In the genomic region with DNA sequence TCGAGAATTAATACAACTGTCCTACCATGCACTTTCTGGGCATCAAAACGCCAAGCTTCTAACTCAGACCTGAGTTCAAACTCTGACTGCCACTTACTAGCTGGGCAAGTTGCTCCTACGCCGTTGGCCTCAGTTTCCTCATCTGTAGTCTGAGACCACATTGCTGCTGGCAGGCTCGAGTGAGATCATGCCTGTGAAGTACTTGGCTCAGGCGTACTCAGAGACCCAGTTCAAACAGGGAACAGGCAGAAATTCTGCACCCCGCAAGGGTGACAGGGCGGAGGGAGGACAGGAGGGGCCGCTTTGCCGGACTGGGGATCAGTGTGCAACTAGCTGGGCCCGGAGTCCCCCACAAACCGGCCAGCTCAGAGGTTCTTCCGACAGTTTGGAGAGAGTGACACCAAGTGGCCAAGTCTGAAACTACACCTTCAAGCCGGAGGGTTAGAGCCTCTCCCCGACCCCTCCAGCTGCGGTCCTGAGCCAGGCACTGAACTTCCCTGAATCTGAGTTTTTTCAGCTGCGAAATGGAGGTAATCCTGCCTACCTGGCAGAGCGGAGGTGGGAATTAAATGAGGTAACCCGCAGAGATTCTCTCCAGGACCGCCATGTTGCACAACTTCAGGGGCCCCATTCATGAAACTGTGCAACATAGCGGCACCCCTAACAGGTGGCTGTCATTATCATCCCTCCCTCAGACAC, we compare ENCODE assay signal across 8 cellular contexts. TPM values are rescaled to one million over a fixed set of nuclear protein-coding genes. Genes with fewer than 3 reads are reported as not detected.
DNase-seq lines count a peak whose midpoint lies in the region; ATAC-seq, FAIRE-seq and TF ChIP-seq lines count a peak whose summit lies in the region.

No MANE protein-coding gene starts in this region.

- no peaks in the 10 kb centered on the region for H3K9me2 ChIP-seq in Loucy (replicated peaks; ENCODE audit: low read depth, low read length)

- H3K27me3 ChIP-seq in Loucy (ENCODE audit: insufficient read depth, low read length, poor library complexity, severe bottlenecking) (no peaks in the 10 kb centered on the region), astrocyte (ENCODE audit: insufficient read depth, low read length) (no peaks in the 10 kb centered on the region), spleen (replicated peaks in 1 of 7) (peaks cover 0 to 10% (median 0%) of the 10 kb centered on the region in 7 donors)

- peaks cover 3% of the 10 kb centered on the region for H3K4me1 Mint-ChIP-seq in T-helper 2 cell treated with Interferon-gamma antibody and Interleukin-4, amounts not matched to agents 5 μg/mL and 100 μg/mL, for 36 hours (ENCODE audit: low read depth)
- peaks cover 5% of the 10 kb centered on the region for H3K4me1 Mint-ChIP-seq in astrocyte (ENCODE audit: low read depth, unreplicated experiment)

- TF ChIP-seq POLR2A in spleen (IDR thresholded peaks at IDR 0.05): no peak

- H3K4me3 ChIP-seq in Loucy (ENCODE audit: low read length, poor library complexity, severe bottlenecking) (no peak overlapping the region), astrocyte (ENCODE audit: insufficient read depth, low read depth, low read length) (no peak overlapping the region), spleen (peak overlapping the region in 1 of 8 donors; percentile 30)

- H3K9me3 ChIP-seq in Loucy (ENCODE audit: insufficient read depth, low read depth, low read length) (no peaks in the 10 kb centered on the region), astrocyte (ENCODE audit: insufficient read depth, low read depth, low read length) (no peaks in the 10 kb centered on the region), spleen (no peaks in the 10 kb centered on the region)

- H3K27ac Mint-ChIP-seq in T-helper 2 cell treated with Interferon-gamma antibody and Interleukin-4, amounts not matched to agents 5 μg/mL and 100 μg/mL, for 36 hours: no peak overlapping the region
- H3K27ac Mint-ChIP-seq in astrocyte (ENCODE audit: unreplicated experiment): no peak overlapping the region

- H3K27ac ChIP-seq in astrocyte (ENCODE audit: low read depth, low read length) (no peak overlapping the region), spleen (peak overlapping the region in 1 of 8 donors; percentile 11)

- H3K4me2 ChIP-seq in Loucy (ENCODE audit: low read depth, low read length, poor library complexity, severe bottlenecking): peak overlapping the region; percentile 13
- peak overlapping the region; percentile 66 for H3K4me2 ChIP-seq in astrocyte (ENCODE audit: low read length)

- H3K4me1 ChIP-seq in Loucy (ENCODE audit: insufficient read depth, low read length, poor library complexity, severe bottlenecking): no peaks in the 10 kb centered on the region
- H3K4me1 ChIP-seq in astrocyte (ENCODE audit: insufficient read depth, low read length): peaks cover 4% of the 10 kb centered on the region
- peaks cover 0 to 27% (median 16%) of the 10 kb centered on the region in 6 donors for H3K4me1 ChIP-seq in spleen

- intact Hi-C loops in spleen (cut with DNase I; ENCODE audit: low total_unique reads): no loop called here

- DNase-seq in SKM-1 treated with dmso at 0.1 percent for 144 hours (lab: John Stamatoyannopoulos, UW; ENCODE audit: unreplicated experiment) (peak; percentile 40), SKM-1 (lab: John Stamatoyannopoulos, UW; ENCODE audit: unreplicated experiment) (no peak), astrocyte (ENCODE audit: low read depth) (no peak), hypothalamus (lab: John Stamatoyannopoulos, UW) (peak in 40 of 51 donors; percentile 8 to 59 (median 26)), spleen (peak; percentile 84)
- DNase-seq in T-helper 2 cell treated with Interferon-gamma antibody and Interleukin-4, amounts not matched to agents 5 μg/mL and 100 μg/mL, for 36 hours (ENCODE audit: low spot score): peak; percentile 51

- H3K4me3 Mint-ChIP-seq in T-helper 2 cell treated with Interferon-gamma antibody and Interleukin-4, amounts not matched to agents 5 μg/mL and 100 μg/mL, for 36 hours: peak overlapping the region; percentile 24
- no peak overlapping the region for H3K4me3 Mint-ChIP-seq in astrocyte (ENCODE audit: unreplicated experiment)

- H4K20me1 ChIP-seq in Loucy (ENCODE audit: insufficient read depth, low read length, poor library complexity, severe bottlenecking) (no peaks in the 10 kb centered on the region), astrocyte (ENCODE audit: insufficient read depth, low read length) (no peaks in the 10 kb centered on the region)

- no peak for ATAC-seq in HG02588 (IDR thresholded peaks at IDR 0.05; ENCODE audit: unreplicated experiment)

- no peak for FAIRE-seq in astrocyte (lab: Jason Lieb, UNC)

- no peak overlapping the region for H3K9ac ChIP-seq in Loucy (ENCODE audit: low read depth, low read length, poor library complexity, severe bottlenecking)
- H3K9ac ChIP-seq in astrocyte (ENCODE audit: low read length): no peak overlapping the region

- no peaks in the 10 kb centered on the region for H3F3A ChIP-seq in Loucy (ENCODE audit: low read depth)

- H3K36me3 ChIP-seq in Loucy (ENCODE audit: insufficient read depth, low read length) (no peaks in the 10 kb centered on the region), astrocyte (ENCODE audit: insufficient read depth, low read length) (no peaks in the 10 kb centered on the region), spleen (no peaks in the 10 kb centered on the region)

- peak; percentile 78 for TF ChIP-seq CTCF in Loucy (conservative IDR thresholded peaks at IDR 0.05; ENCODE audit: low read length)
- TF ChIP-seq CTCF in astrocyte (IDR thresholded peaks at IDR 0.05; ENCODE audit: insufficient read depth, low read depth, low read length): peak; percentile 49
- TF ChIP-seq CTCF in spleen (IDR thresholded peaks at IDR 0.05 in 8 of 11, conservative IDR thresholded peaks at IDR 0.05 in 3 of 11): peak; percentile 54 to 92 (median 83)

- H3K79me2 ChIP-seq in Loucy (ENCODE audit: insufficient read depth, low read length) (no peaks in the 10 kb centered on the region), astrocyte (ENCODE audit: insufficient read depth, low read length) (no peaks in the 10 kb centered on the region)

- H3K27me3 Mint-ChIP-seq in T-helper 2 cell treated with Interferon-gamma antibody and Interleukin-4, amounts not matched to agents 5 μg/mL and 100 μg/mL, for 36 hours (ENCODE audit: low read depth): no peaks in the 10 kb centered on the region
- H3K27me3 Mint-ChIP-seq in astrocyte (ENCODE audit: low read depth, unreplicated experiment): peaks cover 3% of the 10 kb centered on the region

- H2AFZ ChIP-seq in Loucy (ENCODE audit: low read length): peak overlapping the region; percentile 51
- peak overlapping the region; percentile 76 for H2AFZ ChIP-seq in astrocyte (ENCODE audit: low read depth, low read length)

- H3K9me3 Mint-ChIP-seq in T-helper 2 cell treated with Interferon-gamma antibody and Interleukin-4, amounts not matched to agents 5 μg/mL and 100 μg/mL, for 36 hours: no peaks in the 10 kb centered on the region
- H3K9me3 Mint-ChIP-seq in astrocyte (ENCODE audit: unreplicated experiment): no peaks in the 10 kb centered on the region

- no peaks in the 10 kb centered on the region for H3K36me3 Mint-ChIP-seq in T-helper 2 cell treated with Interferon-gamma antibody and Interleukin-4, amounts not matched to agents 5 μg/mL and 100 μg/mL, for 36 hours (ENCODE audit: low read depth)
- H3K36me3 Mint-ChIP-seq in astrocyte (ENCODE audit: low read depth, unreplicated experiment): no peaks in the 10 kb centered on the region

- WGBS in spleen, 5 donors: 21 to 27% (median 25%) methylated on average over 21 of the region's 21 CpGs

RNA-seq across cellular contexts. Expression of a gene that starts 46.0 kb away (rescaled TPM):
- total RNA-seq in astrocyte (60.6 and 64.9 TPM in 2 replicates), spleen (10 to 100 TPM; 60.3 to 84.9 (median 73.5) TPM)
- polyA plus RNA-seq in spleen: 10 to 100 TPM; 20.5 to 42.1 (median 25.0) TPM

Comparison
In these comparisons a context has a peak if more than half of its experiments do, and no peak if none do; other contexts are left out.
1. DNase-seq: peak in SKM-1 treated with dmso at 0.1 percent for 144 hours (single experiment), T-helper 2 cell treated with Interferon-gamma antibody and Interleukin-4, amounts not matched to agents 5 μg/mL and 100 μg/mL, for 36 hours (single experiment), hypothalamus (40 of 51) and spleen (single experiment); none in SKM-1 (single experiment) and astrocyte (single experiment).
2. Peak in every context shown above with its lines, with median percentiles within 50 percentile points of each other: CTCF ChIP-seq.